Comparison of ENCODE assay signal across 15 cellular contexts in the genomic region with DNA sequence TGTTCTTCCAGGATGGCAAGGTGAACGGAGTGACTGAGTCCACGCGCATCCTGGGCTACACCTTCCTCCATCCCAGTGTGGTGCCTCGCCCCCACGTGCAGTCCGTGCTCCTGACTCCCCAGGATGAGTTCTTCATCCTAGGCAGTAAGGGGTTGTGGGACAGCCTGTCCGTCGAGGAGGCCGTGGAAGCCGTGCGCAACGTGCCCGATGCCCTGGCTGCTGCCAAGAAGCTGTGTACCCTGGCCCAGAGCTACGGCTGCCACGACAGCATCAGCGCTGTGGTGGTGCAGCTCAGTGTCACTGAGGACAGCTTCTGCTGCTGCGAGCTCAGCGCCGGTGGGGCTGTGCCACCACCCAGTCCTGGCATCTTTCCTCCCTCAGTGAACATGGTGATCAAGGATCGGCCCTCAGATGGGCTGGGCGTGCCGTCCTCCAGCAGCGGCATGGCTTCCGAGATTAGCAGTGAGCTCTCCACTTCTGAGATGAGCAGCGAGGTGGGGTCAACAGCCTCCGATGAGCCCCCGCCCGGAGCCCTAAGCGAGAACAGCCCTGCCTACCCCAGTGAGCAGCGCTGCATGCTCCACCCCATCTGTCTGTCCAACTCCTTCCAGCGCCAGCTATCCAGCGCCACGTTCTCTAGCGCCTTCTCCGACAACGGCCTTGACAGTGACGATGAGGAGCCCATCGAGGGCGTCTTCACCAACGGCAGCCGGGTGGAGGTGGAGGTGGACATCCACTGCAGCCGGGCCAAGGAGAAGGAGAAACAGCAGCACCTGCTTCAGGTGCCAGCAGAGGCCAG.
DNase-seq lines count a peak whose midpoint lies in the region; ATAC-seq, FAIRE-seq and TF ChIP-seq lines count a peak whose summit lies in the region.
"Had no signal": no experiment of that assay in that cellular context is flagged by ENCODE, and none has a peak within 500 bp of the region (broad histone marks: within the 10 kb centered on the region; RNA-seq: fewer than 3 reads in every experiment).

No MANE protein-coding gene starts in this region.

- POLR2A ChIA-PET in K562 (lab: Yijun Ruan, JAX): interaction anchor here (0.8 kb wide), 1 partner anchor 372 kb away, joined by 3 read pairs; no protein-coding TSS in a partner anchor
- POLR2A ChIA-PET in CD8-positive, alpha-beta T cell (lab: Charles Lee): no interaction called here

- H4K20me1 ChIP-seq in BLaER1 treated with 17β-estradiol and CSF1 and Interleukin-3, amounts not matched to agents 10 nM and 100 nM: no peaks in the 10 kb centered on the region
- no peaks in the 10 kb centered on the region for H4K20me1 ChIP-seq in K562 (replicated peaks; ENCODE audit: control insufficient read depth, insufficient read depth, low read length)

- WGBS in K562 (ENCODE audit: insufficient coverage, low coverage, missing lambda C conversion rate): 92% methylated on average over 24 of the region's 42 CpGs
- 94 to 98% methylated on average over 6 to 42 of the region's 42 CpGs for WGBS in transverse colon (ENCODE audit: low coverage in 1 of 2), 2 donors

- FAIRE-seq in K562 (lab: Jason Lieb, UNC): no peak
- FAIRE-seq: A549, G401.6, GM12892 had no signal

- TF ChIP-seq EP300 in K562 (IDR thresholded peaks at IDR 0.05; ENCODE audit: low read length): no peak
- TF ChIP-seq EP300 in transverse colon (IDR thresholded peaks at IDR 0.05; ENCODE audit: low read depth): no peak

- no peaks in the 10 kb centered on the region for H3K79me2 ChIP-seq in K562 (ENCODE audit: control insufficient read depth, insufficient read depth, low read length)

- ATAC-seq in K562: no peak
- ATAC-seq in CD8-positive, alpha-beta T cell: no peak
- ATAC-seq: A549 had no signal

- peak overlapping the region; percentile 55 to 85 (median 74) for H3K4me2 ChIP-seq in BLaER1 treated with 17β-estradiol and CSF1 and Interleukin-3, amounts not matched to agents 10 nM and 100 nM
- H3K4me2 ChIP-seq in K562 (ENCODE audit: insufficient read depth, low read length) (no peak overlapping the region), skeletal muscle satellite cell (ENCODE audit: low read length) (peak overlapping the region; percentile 27)
- H3K4me2 ChIP-seq: A549 had no signal

- in situ Hi-C loops in K562 (cut with MboI) (loop anchor here (25.0 kb wide), 1 partner anchor 791 kb away; a partner anchor contains a TSS), transverse colon (cut with MboI; ENCODE audit: low pct_ligation_motif_present in 1 of 4, low pct_unique_long_range_greater_than_20kb in 1 of 4, low sequenced_read_pairs in 3 of 4) (loop anchor here in 1 of 4 donors (25.0 kb wide), 2 partner anchors 266 to 391 kb away; a partner anchor contains a TSS)

- TF ChIP-seq POLR2A in K562 (conservative IDR thresholded peaks at IDR 0.05) (no peak), transverse colon (IDR thresholded peaks at IDR 0.05) (no peak)

- peak overlapping the region in 1 of 10 experiments; percentile 16; a peak in 2 of 20 replicates for H3K4me3 ChIP-seq in BLaER1 treated with 17β-estradiol and CSF1 and Interleukin-3, amounts not matched to agents 10 nM and 100 nM
- H3K4me3 ChIP-seq in K562 (no peak overlapping the region), skeletal muscle satellite cell (ENCODE audit: low read length) (no peak overlapping the region), transverse colon (no peak overlapping the region)
- H3K4me3 ChIP-seq in CD8-positive, alpha-beta T cell (ENCODE audit: low read depth, low read length): no peak overlapping the region
- H3K4me3 ChIP-seq: A549 had no signal

- H3K9me1 ChIP-seq in K562 (ENCODE audit: control insufficient read depth, insufficient read depth, low read length): peaks cover 3% of the 10 kb centered on the region

- TF ChIP-seq CTCF in K562 (IDR thresholded peaks at IDR 0.05 in 2 of 3, conservative IDR thresholded peaks at IDR 0.05 in 1 of 3; ENCODE audit: insufficient read depth in 2 of 3, low read depth in 1 of 3, low read length in 3 of 3) (no peak), endothelial cell (IDR thresholded peaks at IDR 0.05; ENCODE audit: unreplicated experiment) (no peak), transverse colon (IDR thresholded peaks at IDR 0.05) (no peak)
- no peak for TF ChIP-seq CTCF in CD8-positive, alpha-beta T cell (IDR thresholded peaks at IDR 0.05)

- peaks cover 19% of the 10 kb centered on the region for H3K27me3 Mint-ChIP-seq in endothelial cell (ENCODE audit: unreplicated experiment)
- no peaks in the 10 kb centered on the region for H3K27me3 Mint-ChIP-seq in CD8-positive, alpha-beta T cell (ENCODE audit: low read depth)
- H3K27me3 Mint-ChIP-seq: CD8-positive, alpha-beta memory T cell; IgD-negative memory B cell had no signal

- peaks cover 35 to 74% (median 63%) of the 10 kb centered on the region in 11 experiments for H3K36me3 ChIP-seq in BLaER1 treated with 17β-estradiol and CSF1 and Interleukin-3, amounts not matched to agents 10 nM and 100 nM
- H3K36me3 ChIP-seq in K562 (ENCODE audit: control insufficient read depth, insufficient read depth, low read length): peaks cover 12% of the 10 kb centered on the region; the same call in 2 of the 3 replicates
- no peaks in the 10 kb centered on the region for H3K36me3 ChIP-seq in skeletal muscle satellite cell (ENCODE audit: insufficient read depth, low read length)
- H3K36me3 ChIP-seq in CD8-positive, alpha-beta T cell (ENCODE audit: insufficient read depth, low read length): no peaks in the 10 kb centered on the region
- H3K36me3 ChIP-seq in transverse colon: peaks cover 0 to 5% (median 0%) of the 10 kb centered on the region in 4 donors

- H3K27me3 ChIP-seq in BLaER1 treated with 17β-estradiol and CSF1 and Interleukin-3, amounts not matched to agents 10 nM and 100 nM: no peaks in the 10 kb centered on the region
- no peaks in the 10 kb centered on the region for H3K27me3 ChIP-seq in K562 (ENCODE audit: control insufficient read depth in 2 of 2, insufficient read depth in 2 of 2, low read length in 2 of 2)
- no peaks in the 10 kb centered on the region for H3K27me3 ChIP-seq in skeletal muscle satellite cell (ENCODE audit: control insufficient read depth, insufficient read depth, low read length)
- H3K27me3 ChIP-seq in CD8-positive, alpha-beta T cell (ENCODE audit: insufficient read depth, low read length): no peaks in the 10 kb centered on the region
- H3K27me3 ChIP-seq in transverse colon: no peaks in the 10 kb centered on the region

- peak overlapping the region in 9 of 11 experiments; percentile 65 to 94 (median 85); a peak in 19 of 22 replicates for H3K27ac ChIP-seq in BLaER1 treated with 17β-estradiol and CSF1 and Interleukin-3, amounts not matched to agents 10 nM and 100 nM
- no peak overlapping the region for H3K27ac ChIP-seq in K562 (ENCODE audit: extremely low read depth, low read depth, low read length)
- no peak overlapping the region for H3K27ac ChIP-seq in CD8-positive, alpha-beta T cell (ENCODE audit: low read depth, low read length)
- no peak overlapping the region for H3K27ac ChIP-seq in transverse colon
- H3K27ac ChIP-seq: A549 had no signal

- no peak for DNase-seq in K562 (ENCODE audit: extremely low read depth in 1 of 4, low spot score in 3 of 4)
- DNase-seq in endothelial cell (ENCODE audit: low spot score): no peak
- DNase-seq in CD8-positive, alpha-beta T cell: no peak
- DNase-seq in NCI-H748 (lab: John Stamatoyannopoulos, UW; ENCODE audit: unreplicated experiment): no peak
- no peak for DNase-seq in NCI-H748 treated with DMSO at 0.1 percent for 48 hours (lab: John Stamatoyannopoulos, UW)
- DNase-seq in transverse colon: no peak
- DNase-seq: CD8-positive, alpha-beta memory T cell; Karpas-422; RPMI8226 had no signal

- no TSS peak for BruUV-seq in K562 (replicated peaks; lab: Mats Ljungman, UMichigan)

- no peaks in the 10 kb centered on the region for H3K9me3 Mint-ChIP-seq in endothelial cell (ENCODE audit: unreplicated experiment)
- no peaks in the 10 kb centered on the region for H3K9me3 Mint-ChIP-seq in CD8-positive, alpha-beta T cell
- H3K9me3 Mint-ChIP-seq: CD8-positive, alpha-beta memory T cell; IgD-negative memory B cell had no signal

- peaks cover 43% of the 10 kb centered on the region for H3K36me3 Mint-ChIP-seq in endothelial cell (ENCODE audit: low read depth, unreplicated experiment)
- H3K36me3 Mint-ChIP-seq in CD8-positive, alpha-beta T cell: peaks cover 42% of the 10 kb centered on the region

- CTCF ChIA-PET in K562 (lab: Yijun Ruan, JAX; ENCODE audit: low intra/inter-chr PET ratio): no interaction called here
- CTCF ChIA-PET in CD8-positive, alpha-beta T cell (lab: Charles Lee): interaction anchor here (0.8 kb wide), 1 partner anchor 340 kb away, joined by 3 read pairs; no protein-coding TSS in a partner anchor

- H3K9me3 ChIP-seq in BLaER1 treated with 17β-estradiol and CSF1 and Interleukin-3, amounts not matched to agents 10 nM and 100 nM (replicated peaks in 1 of 11): 0 out of 22 replicates have a peak, but pooled peaks cover 0 to 6% (median 0%) of the 10 kb centered on the region in 11 experiments
- H3K9me3 ChIP-seq in K562 (replicated peaks; ENCODE audit: control insufficient read depth, insufficient read depth, low read depth, low read length): no peaks in the 10 kb centered on the region
- no peaks in the 10 kb centered on the region for H3K9me3 ChIP-seq in skeletal muscle satellite cell (replicated peaks; ENCODE audit: low read length)
- no peaks in the 10 kb centered on the region for H3K9me3 ChIP-seq in CD8-positive, alpha-beta T cell (ENCODE audit: low read length)
- H3K9me3 ChIP-seq in transverse colon: no peaks in the 10 kb centered on the region
- H3K9me3 ChIP-seq: A549 had no signal

- no peak for TF ChIP-seq RAD21 in K562 (CRISPR knock-in tag; conservative IDR thresholded peaks at IDR 0.05 in 1 of 2, IDR thresholded peaks at IDR 0.05 in 1 of 2)

- H3K4me1 Mint-ChIP-seq in endothelial cell (ENCODE audit: unreplicated experiment): peaks cover 30% of the 10 kb centered on the region
- peaks cover 9% of the 10 kb centered on the region for H3K4me1 Mint-ChIP-seq in CD8-positive, alpha-beta T cell (ENCODE audit: low read depth)

- H3K27ac Mint-ChIP-seq in endothelial cell (ENCODE audit: unreplicated experiment): peak overlapping the region; percentile 72
- no peak overlapping the region for H3K27ac Mint-ChIP-seq in CD8-positive, alpha-beta T cell

- H3K4me1 ChIP-seq in BLaER1 treated with 17β-estradiol and CSF1 and Interleukin-3, amounts not matched to agents 10 nM and 100 nM: peaks cover 31 to 74% (median 59%) of the 10 kb centered on the region in 10 experiments
- no peaks in the 10 kb centered on the region; a peak in 1 of 5 replicates for H3K4me1 ChIP-seq in K562 (replicated peaks in 1 of 2; ENCODE audit: control insufficient read depth in 2 of 2, insufficient read depth in 2 of 2, low read length in 2 of 2)
- H3K4me1 ChIP-seq in skeletal muscle satellite cell (ENCODE audit: control insufficient read depth, insufficient read depth, low read length): peaks cover 17% of the 10 kb centered on the region
- no peaks in the 10 kb centered on the region for H3K4me1 ChIP-seq in CD8-positive, alpha-beta T cell (ENCODE audit: insufficient read depth, low read length)
- H3K4me1 ChIP-seq in transverse colon: peaks cover 0 to 9% (median 3%) of the 10 kb centered on the region in 4 donors

- H3K4me3 Mint-ChIP-seq in endothelial cell (ENCODE audit: unreplicated experiment): no peak overlapping the region
- no peak overlapping the region for H3K4me3 Mint-ChIP-seq in CD8-positive, alpha-beta T cell
- H3K4me3 Mint-ChIP-seq: CD8-positive, alpha-beta memory T cell; IgD-negative memory B cell had no signal

- H3K9ac ChIP-seq in BLaER1 treated with 17β-estradiol and CSF1 and Interleukin-3, amounts not matched to agents 10 nM and 100 nM: peak overlapping the region in 9 of 11 experiments; percentile 23 to 76 (median 67); a peak in 18 of 22 replicates
- H3K9ac ChIP-seq in K562 (ENCODE audit: insufficient read depth in 1 of 2, low read depth in 2 of 2, low read length in 2 of 2) (peak overlapping the region in 1 of 2 experiments; percentile 26; a peak in 1 of 4 replicates), skeletal muscle satellite cell (ENCODE audit: low read depth, low read length) (no peak overlapping the region)

- no peak overlapping the region for H2AFZ ChIP-seq in K562 (ENCODE audit: low read depth, low read length)

- intact Hi-C loops in K562 (cut with micrococcal nuclease): no loop called here
- intact Hi-C loops in CD8-positive, alpha-beta T cell (cut with DNase I, micrococcal nuclease): no loop called here
- intact Hi-C loops in transverse colon (cut with DNase I; ENCODE audit: low total_unique reads): no loop called here

Comparison
In these comparisons a context has a peak if more than half of its experiments do, and no peak if none do; other contexts are left out.
1. H3K27ac ChIP-seq: peak in BLaER1 treated with 17β-estradiol and CSF1 and Interleukin-3, amounts not matched to agents 10 nM and 100 nM (9 of 11); none in K562 (single experiment), CD8-positive, alpha-beta T cell (single experiment) and transverse colon (0 of 4).